Comparison of ENCODE assay signal across 8 cellular contexts in the genomic region with DNA sequence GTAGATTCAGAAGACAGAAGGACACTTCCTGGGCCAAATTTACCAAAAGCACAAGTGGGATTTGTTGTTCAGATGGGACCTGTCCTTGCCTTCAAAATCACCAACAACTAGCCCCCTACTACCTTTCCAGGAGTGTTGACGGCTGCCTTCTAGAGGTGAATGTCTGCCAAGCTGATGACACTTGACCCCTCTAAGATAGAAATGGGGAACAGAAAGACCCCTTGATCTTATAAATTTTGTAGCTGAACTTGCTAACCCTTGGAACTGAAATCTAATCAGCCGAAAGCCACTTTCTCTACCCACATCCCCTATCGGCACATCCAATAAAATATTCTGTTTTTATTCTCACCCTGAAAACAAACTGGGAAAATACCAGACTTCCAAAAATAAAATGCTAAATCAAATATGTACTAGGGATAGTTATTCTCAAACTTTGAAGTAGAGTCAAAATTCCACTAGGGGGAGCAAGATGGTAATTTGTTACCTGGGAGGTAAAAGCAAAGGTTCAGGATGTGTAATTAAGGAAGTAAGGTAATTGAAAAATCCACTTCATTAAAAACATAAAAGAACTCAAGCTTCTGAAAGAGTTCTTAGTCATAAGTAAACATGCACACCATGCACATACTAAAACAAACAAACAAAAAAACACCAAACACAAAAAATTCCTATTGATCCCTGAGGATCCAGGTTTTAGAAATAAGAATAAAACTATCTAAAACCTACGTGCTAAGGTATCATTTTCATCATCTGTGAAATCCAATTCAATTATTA.
DNase-seq lines count a peak whose midpoint lies in the region; ATAC-seq, FAIRE-seq and TF ChIP-seq lines count a peak whose summit lies in the region.

No MANE protein-coding gene starts in this region.

- TF ChIP-seq POLR2A in endothelial cell of umbilical vein (IDR thresholded peaks at IDR 0.05; ENCODE audit: low read depth, low read length), result no peak

- TF ChIP-seq EP300 in neural cell (conservative IDR thresholded peaks at IDR 0.05; ENCODE audit: poor library complexity, severe bottlenecking), result no peak

- H3K27me3 ChIP-seq in endothelial cell of umbilical vein (ENCODE audit: control insufficient read depth in 2 of 2, insufficient read depth in 2 of 2, low read length in 2 of 2) (peaks cover 0 to 5% of the 10 kb centered on the region in 2 experiments), neural cell (ENCODE audit: insufficient read depth, low read depth, low read length) (no peaks in the 10 kb centered on the region)

- no TSS peak for BruUV-seq in endothelial cell of umbilical vein (replicated peaks; lab: Mats Ljungman, UMichigan)

- no peaks in the 10 kb centered on the region for H3K36me3 ChIP-seq in endothelial cell of umbilical vein (ENCODE audit: control insufficient read depth in 2 of 2, extremely low read depth in 1 of 2, insufficient read depth in 2 of 2, low read length in 2 of 2)
- H3K36me3 ChIP-seq in neural cell (ENCODE audit: insufficient read depth, low read length), result no peaks in the 10 kb centered on the region

- H3F3A ChIP-seq in neural cell (ENCODE audit: insufficient read depth, low read length, poor library complexity, severe bottlenecking), result no peaks in the 10 kb centered on the region

- no peak overlapping the region for H2AFZ ChIP-seq in endothelial cell of umbilical vein (ENCODE audit: low read depth, low read length)
- no peak overlapping the region for H2AFZ ChIP-seq in neural cell (ENCODE audit: low read depth, low read length)

- H3K4me2 ChIP-seq in endothelial cell of umbilical vein (ENCODE audit: insufficient read depth, low read length), result no peak overlapping the region
- H3K4me2 ChIP-seq in neural cell (ENCODE audit: low read length), result no peak overlapping the region

- H3K4me1 ChIP-seq in endothelial cell of umbilical vein (ENCODE audit: control insufficient read depth, extremely low read depth, insufficient read depth, low read length), result peaks cover 8% of the 10 kb centered on the region

- H3K9me1 ChIP-seq in endothelial cell of umbilical vein (replicated peaks; ENCODE audit: control insufficient read depth, extremely low read depth, insufficient read depth, low read length), result no peaks in the 10 kb centered on the region

- H3K9me3 ChIP-seq in endothelial cell of umbilical vein (replicated peaks; ENCODE audit: control insufficient read depth, insufficient read depth, low read length), result no peaks in the 10 kb centered on the region
- no peaks in the 10 kb centered on the region for H3K9me3 ChIP-seq in neural cell (ENCODE audit: low read length)

- H3K4me3 ChIP-seq in LNCaP clone FGC (ENCODE audit: low read depth, low read length), result no peak overlapping the region
- H3K4me3 ChIP-seq in endothelial cell of umbilical vein (replicated peaks in 1 of 3; ENCODE audit: insufficient read depth in 1 of 3, low read depth in 1 of 3, low read length in 3 of 3), result no peak overlapping the region
- no peak overlapping the region for H3K4me3 ChIP-seq in neural cell (ENCODE audit: low read length)

- no peak overlapping the region for H3K27ac ChIP-seq in endothelial cell of umbilical vein (ENCODE audit: insufficient read depth, low read depth, low read length)
- H3K27ac ChIP-seq in neural cell (ENCODE audit: low read length), result no peak overlapping the region

- CTCF ChIA-PET in endothelial cell of umbilical vein (lab: Charles Lee), result interaction anchor here (0.9 to 2.7 kb wide), 12 partner anchors 12 to 187 kb away, joined by 3 to 21 read pairs (median 5); partner anchors contain the start of gene ANKRD44

- POLR2A ChIA-PET in endothelial cell of umbilical vein (lab: Charles Lee), result no interaction called here

- intact Hi-C loops in endothelial cell of umbilical vein (cut with micrococcal nuclease), result loop anchor here (1.0 to 5.0 kb wide), 5 partner anchors 79 to 586 kb away; partner anchors contain the start of gene ANKRD44

- peak; percentile 42 for ATAC-seq in GM19351 (IDR thresholded peaks at IDR 0.05; ENCODE audit: unreplicated experiment)

- no peaks in the 10 kb centered on the region for H4K20me1 ChIP-seq in endothelial cell of umbilical vein (replicated peaks; ENCODE audit: control insufficient read depth, extremely low read depth, insufficient read depth, low read length)
- H4K20me1 ChIP-seq in neural cell (ENCODE audit: insufficient read depth), result no peaks in the 10 kb centered on the region

- peak; percentile 69 for TF ChIP-seq CTCF in D721Med (IDR thresholded peaks at IDR 0.05; ENCODE audit: insufficient read depth, missing control alignments)
- TF ChIP-seq CTCF in LNCaP clone FGC (IDR thresholded peaks at IDR 0.05; ENCODE audit: control insufficient read depth, extremely low read depth, insufficient read depth), result peak; percentile 53
- TF ChIP-seq CTCF in endothelial cell of umbilical vein (IDR thresholded peaks at IDR 0.05; ENCODE audit: extremely low read depth in 1 of 2, insufficient read depth in 1 of 2, low read depth in 1 of 2, low read length in 2 of 2), result peak; percentile 36 to 37
- TF ChIP-seq CTCF in neural cell (IDR thresholded peaks at IDR 0.05; ENCODE audit: poor library complexity, severe bottlenecking), result peak; percentile 76

- peak; percentile 76 for TF ChIP-seq RAD21 in neural cell (conservative IDR thresholded peaks at IDR 0.05)

- DNase-seq in D721Med (ENCODE audit: insufficient read length, low spot score) (no peak), LNCaP clone FGC (ENCODE audit: low read depth) (no peak), SKM-1 treated with dmso at 0.1 percent for 144 hours (lab: John Stamatoyannopoulos, UW; ENCODE audit: unreplicated experiment) (peak; percentile 53), endothelial cell of umbilical vein (ENCODE audit: low read depth, low spot score) (peak; percentile 55), occipital lobe (lab: John Stamatoyannopoulos, UW) (no peak), T1000 (lab: John Stamatoyannopoulos, UW) (no peak)

- peak; percentile 75 for FAIRE-seq in D721Med (lab: Jason Lieb, UNC)
- peak; percentile 52 for FAIRE-seq in endothelial cell of umbilical vein (lab: Jason Lieb, UNC)

- no peaks in the 10 kb centered on the region for H3K79me2 ChIP-seq in endothelial cell of umbilical vein (ENCODE audit: control insufficient read depth, insufficient read depth, low read length)
- H3K79me2 ChIP-seq in neural cell (replicated peaks; ENCODE audit: insufficient read depth, low read length), result no peaks in the 10 kb centered on the region

- H3K9me2 ChIP-seq in neural cell (ENCODE audit: insufficient read depth, low read length), result no peaks in the 10 kb centered on the region

- dilution Hi-C loops in endothelial cell of umbilical vein (cut with MboI; ENCODE audit: extremely low pct_ligation_motif_present, low sequenced_read_pairs), result no loop called here

- H3K9ac ChIP-seq in endothelial cell of umbilical vein (replicated peaks; ENCODE audit: extremely low read depth, insufficient read depth, low read length), result no peak overlapping the region
- H3K9ac ChIP-seq in neural cell (ENCODE audit: low read length), result no peak overlapping the region

TF ChIP-seq in endothelial cell of umbilical vein, 7 proteins besides CTCF, POLR2A, EP300 and RAD21:
- TF ChIP-seq EZH2 (IDR thresholded peaks at IDR 0.05; ENCODE audit: borderline replicate concordance, low read depth, low read length, severe bottlenecking) (no peak), POLR2AphosphoS5 (IDR thresholded peaks at IDR 0.05; ENCODE audit: insufficient read depth, low read depth, low read length) (no peak), FOS (IDR thresholded peaks at IDR 0.05; ENCODE audit: borderline replicate concordance, insufficient read depth, low read length) (no peak), JUN (IDR thresholded peaks at IDR 0.05; ENCODE audit: borderline replicate concordance, insufficient read depth, insufficient read length, low read depth) (no peak), MAX (IDR thresholded peaks at IDR 0.05; ENCODE audit: insufficient read depth, insufficient read length) (no peak), GATA2 (IDR thresholded peaks at IDR 0.05; ENCODE audit: insufficient read depth, insufficient read length, low read depth, low read length) (no peak), MYC (IDR thresholded peaks at IDR 0.05; ENCODE audit: low read depth, low read length) (no peak)
TF ChIP-seq in endothelial cell of umbilical vein: peak in this region for 0.

TF ChIP-seq in neural cell, 6 proteins besides CTCF, POLR2A, EP300 and RAD21:
- TF ChIP-seq SMC3 (conservative IDR thresholded peaks at IDR 0.05; ENCODE audit: poor library complexity), result peak; percentile 85
- no peak for TF ChIP-seq POLR2AphosphoS5 (IDR thresholded peaks at IDR 0.05)

Comparison
In these comparisons a context has a peak if more than half of its experiments do, and no peak if none do; other contexts are left out.
1. DNase-seq: peak in SKM-1 treated with dmso at 0.1 percent for 144 hours (single experiment) and endothelial cell of umbilical vein (single experiment); none in D721Med (single experiment), LNCaP clone FGC (single experiment), occipital lobe (single experiment) and T1000 (single experiment).
2. Peak in every context shown above with its lines, with median percentiles within 50 percentile points of each other: CTCF ChIP-seq.